Comparison of ENCODE assay signal across 1 cellular context in the genomic region with DNA sequence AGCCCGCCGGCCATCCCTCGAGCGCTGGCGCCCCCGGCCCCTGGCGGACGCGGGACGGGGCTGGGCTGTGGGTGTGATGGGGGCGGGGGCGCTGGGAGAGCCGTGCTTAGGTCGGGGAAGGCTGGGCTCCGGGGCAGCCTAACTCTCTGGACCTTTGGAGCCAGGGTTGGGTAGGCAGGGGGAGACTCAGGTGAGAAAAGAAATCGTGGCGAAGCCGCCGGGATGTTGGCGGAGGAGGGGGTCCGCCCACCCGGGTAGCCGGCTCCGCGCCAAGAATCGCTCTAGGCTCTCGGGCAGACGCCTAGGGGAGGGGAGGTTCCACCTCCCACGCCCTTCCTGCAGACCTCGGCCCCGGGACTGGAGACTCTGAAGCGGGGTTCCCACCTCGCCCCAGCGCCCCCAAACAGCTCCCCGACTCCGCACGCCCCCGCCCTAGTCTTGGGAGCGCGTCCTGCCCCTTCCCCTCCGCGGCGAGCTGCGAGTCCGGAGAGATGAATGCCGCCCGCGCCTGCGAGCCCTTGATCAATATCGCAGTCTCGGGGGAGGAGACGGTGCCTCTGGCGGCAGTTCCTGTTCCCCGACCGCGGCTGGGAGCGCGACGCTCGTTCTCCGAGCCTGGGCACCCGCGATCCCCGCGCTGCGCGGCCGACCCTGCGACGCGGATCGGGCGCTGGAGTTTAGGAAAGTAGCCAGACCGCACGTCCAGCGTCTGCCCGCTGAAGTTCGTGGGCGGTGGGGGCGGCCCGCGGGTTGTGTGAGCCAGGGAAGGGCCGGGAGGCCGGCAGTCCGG.
TF ChIP-seq lines count a peak whose summit lies in the region.

No MANE protein-coding gene starts in this region.

TF ChIP-seq in K562, 482 proteins besides CTCF, POLR2A, EP300 and RAD21 (continued from another document and continues in another):
- TF ChIP-seq, protein P1, sequence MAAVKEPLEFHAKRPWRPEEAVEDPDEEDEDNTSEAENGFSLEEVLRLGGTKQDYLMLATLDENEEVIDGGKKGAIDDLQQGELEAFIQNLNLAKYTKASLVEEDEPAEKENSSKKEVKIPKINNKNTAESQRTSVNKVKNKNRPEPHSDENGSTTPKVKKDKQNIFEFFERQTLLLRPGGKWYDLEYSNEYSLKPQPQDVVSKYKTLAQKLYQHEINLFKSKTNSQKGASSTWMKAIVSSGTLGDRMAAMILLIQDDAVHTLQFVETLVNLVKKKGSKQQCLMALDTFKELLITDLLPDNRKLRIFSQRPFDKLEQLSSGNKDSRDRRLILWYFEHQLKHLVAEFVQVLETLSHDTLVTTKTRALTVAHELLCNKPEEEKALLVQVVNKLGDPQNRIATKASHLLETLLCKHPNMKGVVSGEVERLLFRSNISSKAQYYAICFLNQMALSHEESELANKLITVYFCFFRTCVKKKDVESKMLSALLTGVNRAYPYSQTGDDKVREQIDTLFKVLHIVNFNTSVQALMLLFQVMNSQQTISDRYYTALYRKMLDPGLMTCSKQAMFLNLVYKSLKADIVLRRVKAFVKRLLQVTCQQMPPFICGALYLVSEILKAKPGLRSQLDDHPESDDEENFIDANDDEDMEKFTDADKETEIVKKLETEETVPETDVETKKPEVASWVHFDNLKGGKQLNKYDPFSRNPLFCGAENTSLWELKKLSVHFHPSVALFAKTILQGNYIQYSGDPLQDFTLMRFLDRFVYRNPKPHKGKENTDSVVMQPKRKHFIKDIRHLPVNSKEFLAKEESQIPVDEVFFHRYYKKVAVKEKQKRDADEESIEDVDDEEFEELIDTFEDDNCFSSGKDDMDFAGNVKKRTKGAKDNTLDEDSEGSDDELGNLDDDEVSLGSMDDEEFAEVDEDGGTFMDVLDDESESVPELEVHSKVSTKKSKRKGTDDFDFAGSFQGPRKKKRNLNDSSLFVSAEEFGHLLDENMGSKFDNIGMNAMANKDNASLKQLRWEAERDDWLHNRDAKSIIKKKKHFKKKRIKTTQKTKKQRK (IDR thresholded peaks at IDR 0.05; ENCODE audit: borderline replicate concordance, low read depth, low read length), result no peak
- TF ChIP-seq ZNF253 (CRISPR knock-in tag; conservative IDR thresholded peaks at IDR 0.05) (no peak), TCF7 (IDR thresholded peaks at IDR 0.05; ENCODE audit: borderline replicate concordance) (no peak), MYNN (IDR thresholded peaks at IDR 0.05) (no peak), MYNN (CRISPR knock-in tag; IDR thresholded peaks at IDR 0.05) (no peak), EGR1 (conservative IDR thresholded peaks at IDR 0.05) (peak; percentile 75), NFYB (IDR thresholded peaks at IDR 0.05; ENCODE audit: extremely low read depth, insufficient read length) (no peak), RBM17 (IDR thresholded peaks at IDR 0.05; ENCODE audit: borderline replicate concordance, low read depth, low read length) (no peak), ZBTB7A (IDR thresholded peaks at IDR 0.05; ENCODE audit: borderline replicate concordance, control insufficient read depth, low read depth, low read length) (no peak), FOXJ2 (tag; IDR thresholded peaks at IDR 0.05) (no peak), ZNF780A (CRISPR knock-in tag; IDR thresholded peaks at IDR 0.05) (no peak), ZNF644 (tag; IDR thresholded peaks at IDR 0.05; ENCODE audit: low read depth) (no peak), ZNF12 (CRISPR knock-in tag; IDR thresholded peaks at IDR 0.05) (no peak), GATA2 (CRISPR knock-in tag; IDR thresholded peaks at IDR 0.05) (peak; percentile 86), IFI16 (CRISPR knock-in tag; IDR thresholded peaks at IDR 0.05) (no peak), PCBP2 (IDR thresholded peaks at IDR 0.05; ENCODE audit: low read depth, low read length, poor library complexity, severe bottlenecking) (no peak), ZNF143 (CRISPR knock-in tag; IDR thresholded peaks at IDR 0.05) (no peak)
- TF ChIP-seq, protein P2, sequence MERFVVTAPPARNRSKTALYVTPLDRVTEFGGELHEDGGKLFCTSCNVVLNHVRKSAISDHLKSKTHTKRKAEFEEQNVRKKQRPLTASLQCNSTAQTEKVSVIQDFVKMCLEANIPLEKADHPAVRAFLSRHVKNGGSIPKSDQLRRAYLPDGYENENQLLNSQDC (CRISPR knock-in tag; IDR thresholded peaks at IDR 0.05), result no peak
- TF ChIP-seq, protein P3, sequence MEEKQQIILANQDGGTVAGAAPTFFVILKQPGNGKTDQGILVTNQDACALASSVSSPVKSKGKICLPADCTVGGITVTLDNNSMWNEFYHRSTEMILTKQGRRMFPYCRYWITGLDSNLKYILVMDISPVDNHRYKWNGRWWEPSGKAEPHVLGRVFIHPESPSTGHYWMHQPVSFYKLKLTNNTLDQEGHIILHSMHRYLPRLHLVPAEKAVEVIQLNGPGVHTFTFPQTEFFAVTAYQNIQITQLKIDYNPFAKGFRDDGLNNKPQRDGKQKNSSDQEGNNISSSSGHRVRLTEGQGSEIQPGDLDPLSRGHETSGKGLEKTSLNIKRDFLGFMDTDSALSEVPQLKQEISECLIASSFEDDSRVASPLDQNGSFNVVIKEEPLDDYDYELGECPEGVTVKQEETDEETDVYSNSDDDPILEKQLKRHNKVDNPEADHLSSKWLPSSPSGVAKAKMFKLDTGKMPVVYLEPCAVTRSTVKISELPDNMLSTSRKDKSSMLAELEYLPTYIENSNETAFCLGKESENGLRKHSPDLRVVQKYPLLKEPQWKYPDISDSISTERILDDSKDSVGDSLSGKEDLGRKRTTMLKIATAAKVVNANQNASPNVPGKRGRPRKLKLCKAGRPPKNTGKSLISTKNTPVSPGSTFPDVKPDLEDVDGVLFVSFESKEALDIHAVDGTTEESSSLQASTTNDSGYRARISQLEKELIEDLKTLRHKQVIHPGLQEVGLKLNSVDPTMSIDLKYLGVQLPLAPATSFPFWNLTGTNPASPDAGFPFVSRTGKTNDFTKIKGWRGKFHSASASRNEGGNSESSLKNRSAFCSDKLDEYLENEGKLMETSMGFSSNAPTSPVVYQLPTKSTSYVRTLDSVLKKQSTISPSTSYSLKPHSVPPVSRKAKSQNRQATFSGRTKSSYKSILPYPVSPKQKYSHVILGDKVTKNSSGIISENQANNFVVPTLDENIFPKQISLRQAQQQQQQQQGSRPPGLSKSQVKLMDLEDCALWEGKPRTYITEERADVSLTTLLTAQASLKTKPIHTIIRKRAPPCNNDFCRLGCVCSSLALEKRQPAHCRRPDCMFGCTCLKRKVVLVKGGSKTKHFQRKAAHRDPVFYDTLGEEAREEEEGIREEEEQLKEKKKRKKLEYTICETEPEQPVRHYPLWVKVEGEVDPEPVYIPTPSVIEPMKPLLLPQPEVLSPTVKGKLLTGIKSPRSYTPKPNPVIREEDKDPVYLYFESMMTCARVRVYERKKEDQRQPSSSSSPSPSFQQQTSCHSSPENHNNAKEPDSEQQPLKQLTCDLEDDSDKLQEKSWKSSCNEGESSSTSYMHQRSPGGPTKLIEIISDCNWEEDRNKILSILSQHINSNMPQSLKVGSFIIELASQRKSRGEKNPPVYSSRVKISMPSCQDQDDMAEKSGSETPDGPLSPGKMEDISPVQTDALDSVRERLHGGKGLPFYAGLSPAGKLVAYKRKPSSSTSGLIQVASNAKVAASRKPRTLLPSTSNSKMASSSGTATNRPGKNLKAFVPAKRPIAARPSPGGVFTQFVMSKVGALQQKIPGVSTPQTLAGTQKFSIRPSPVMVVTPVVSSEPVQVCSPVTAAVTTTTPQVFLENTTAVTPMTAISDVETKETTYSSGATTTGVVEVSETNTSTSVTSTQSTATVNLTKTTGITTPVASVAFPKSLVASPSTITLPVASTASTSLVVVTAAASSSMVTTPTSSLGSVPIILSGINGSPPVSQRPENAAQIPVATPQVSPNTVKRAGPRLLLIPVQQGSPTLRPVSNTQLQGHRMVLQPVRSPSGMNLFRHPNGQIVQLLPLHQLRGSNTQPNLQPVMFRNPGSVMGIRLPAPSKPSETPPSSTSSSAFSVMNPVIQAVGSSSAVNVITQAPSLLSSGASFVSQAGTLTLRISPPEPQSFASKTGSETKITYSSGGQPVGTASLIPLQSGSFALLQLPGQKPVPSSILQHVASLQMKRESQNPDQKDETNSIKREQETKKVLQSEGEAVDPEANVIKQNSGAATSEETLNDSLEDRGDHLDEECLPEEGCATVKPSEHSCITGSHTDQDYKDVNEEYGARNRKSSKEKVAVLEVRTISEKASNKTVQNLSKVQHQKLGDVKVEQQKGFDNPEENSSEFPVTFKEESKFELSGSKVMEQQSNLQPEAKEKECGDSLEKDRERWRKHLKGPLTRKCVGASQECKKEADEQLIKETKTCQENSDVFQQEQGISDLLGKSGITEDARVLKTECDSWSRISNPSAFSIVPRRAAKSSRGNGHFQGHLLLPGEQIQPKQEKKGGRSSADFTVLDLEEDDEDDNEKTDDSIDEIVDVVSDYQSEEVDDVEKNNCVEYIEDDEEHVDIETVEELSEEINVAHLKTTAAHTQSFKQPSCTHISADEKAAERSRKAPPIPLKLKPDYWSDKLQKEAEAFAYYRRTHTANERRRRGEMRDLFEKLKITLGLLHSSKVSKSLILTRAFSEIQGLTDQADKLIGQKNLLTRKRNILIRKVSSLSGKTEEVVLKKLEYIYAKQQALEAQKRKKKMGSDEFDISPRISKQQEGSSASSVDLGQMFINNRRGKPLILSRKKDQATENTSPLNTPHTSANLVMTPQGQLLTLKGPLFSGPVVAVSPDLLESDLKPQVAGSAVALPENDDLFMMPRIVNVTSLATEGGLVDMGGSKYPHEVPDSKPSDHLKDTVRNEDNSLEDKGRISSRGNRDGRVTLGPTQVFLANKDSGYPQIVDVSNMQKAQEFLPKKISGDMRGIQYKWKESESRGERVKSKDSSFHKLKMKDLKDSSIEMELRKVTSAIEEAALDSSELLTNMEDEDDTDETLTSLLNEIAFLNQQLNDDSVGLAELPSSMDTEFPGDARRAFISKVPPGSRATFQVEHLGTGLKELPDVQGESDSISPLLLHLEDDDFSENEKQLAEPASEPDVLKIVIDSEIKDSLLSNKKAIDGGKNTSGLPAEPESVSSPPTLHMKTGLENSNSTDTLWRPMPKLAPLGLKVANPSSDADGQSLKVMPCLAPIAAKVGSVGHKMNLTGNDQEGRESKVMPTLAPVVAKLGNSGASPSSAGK (IDR thresholded peaks at IDR 0.05), result peak; percentile 41; the same call in 1 of the 2 replicates
- TF ChIP-seq, protein P4, sequence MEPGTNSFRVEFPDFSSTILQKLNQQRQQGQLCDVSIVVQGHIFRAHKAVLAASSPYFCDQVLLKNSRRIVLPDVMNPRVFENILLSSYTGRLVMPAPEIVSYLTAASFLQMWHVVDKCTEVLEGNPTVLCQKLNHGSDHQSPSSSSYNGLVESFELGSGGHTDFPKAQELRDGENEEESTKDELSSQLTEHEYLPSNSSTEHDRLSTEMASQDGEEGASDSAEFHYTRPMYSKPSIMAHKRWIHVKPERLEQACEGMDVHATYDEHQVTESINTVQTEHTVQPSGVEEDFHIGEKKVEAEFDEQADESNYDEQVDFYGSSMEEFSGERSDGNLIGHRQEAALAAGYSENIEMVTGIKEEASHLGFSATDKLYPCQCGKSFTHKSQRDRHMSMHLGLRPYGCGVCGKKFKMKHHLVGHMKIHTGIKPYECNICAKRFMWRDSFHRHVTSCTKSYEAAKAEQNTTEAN (CRISPR knock-in tag; IDR thresholded peaks at IDR 0.05), result no peak
- TF ChIP-seq, protein P5, sequence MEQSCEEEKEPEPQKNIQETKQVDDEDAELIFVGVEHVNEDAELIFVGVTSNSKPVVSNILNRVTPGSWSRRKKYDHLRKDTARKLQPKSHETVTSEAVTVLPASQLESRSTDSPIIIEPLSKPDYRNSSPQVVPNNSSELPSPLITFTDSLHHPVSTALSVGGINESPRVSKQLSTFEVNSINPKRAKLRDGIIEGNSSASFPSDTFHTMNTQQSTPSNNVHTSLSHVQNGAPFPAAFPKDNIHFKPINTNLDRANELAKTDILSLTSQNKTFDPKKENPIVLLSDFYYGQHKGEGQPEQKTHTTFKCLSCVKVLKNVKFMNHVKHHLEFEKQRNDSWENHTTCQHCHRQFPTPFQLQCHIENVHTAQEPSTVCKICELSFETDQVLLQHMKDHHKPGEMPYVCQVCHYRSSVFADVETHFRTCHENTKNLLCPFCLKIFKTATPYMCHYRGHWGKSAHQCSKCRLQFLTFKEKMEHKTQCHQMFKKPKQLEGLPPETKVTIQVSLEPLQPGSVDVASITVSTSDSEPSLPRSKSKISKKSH (CRISPR knock-in tag; IDR thresholded peaks at IDR 0.05), result no peak
- TF ChIP-seq, protein P6, sequence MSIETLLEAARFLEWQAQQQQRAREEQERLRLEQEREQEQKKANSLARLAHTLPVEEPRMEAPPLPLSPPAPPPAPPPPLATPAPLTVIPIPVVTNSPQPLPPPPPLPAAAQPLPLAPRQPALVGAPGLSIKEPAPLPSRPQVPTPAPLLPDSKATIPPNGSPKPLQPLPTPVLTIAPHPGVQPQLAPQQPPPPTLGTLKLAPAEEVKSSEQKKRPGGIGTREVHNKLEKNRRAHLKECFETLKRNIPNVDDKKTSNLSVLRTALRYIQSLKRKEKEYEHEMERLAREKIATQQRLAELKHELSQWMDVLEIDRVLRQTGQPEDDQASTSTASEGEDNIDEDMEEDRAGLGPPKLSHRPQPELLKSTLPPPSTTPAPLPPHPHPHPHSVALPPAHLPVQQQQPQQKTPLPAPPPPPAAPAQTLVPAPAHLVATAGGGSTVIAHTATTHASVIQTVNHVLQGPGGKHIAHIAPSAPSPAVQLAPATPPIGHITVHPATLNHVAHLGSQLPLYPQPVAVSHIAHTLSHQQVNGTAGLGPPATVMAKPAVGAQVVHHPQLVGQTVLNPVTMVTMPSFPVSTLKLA (conservative IDR thresholded peaks at IDR 0.05), result no peak
- TF ChIP-seq, protein P7, sequence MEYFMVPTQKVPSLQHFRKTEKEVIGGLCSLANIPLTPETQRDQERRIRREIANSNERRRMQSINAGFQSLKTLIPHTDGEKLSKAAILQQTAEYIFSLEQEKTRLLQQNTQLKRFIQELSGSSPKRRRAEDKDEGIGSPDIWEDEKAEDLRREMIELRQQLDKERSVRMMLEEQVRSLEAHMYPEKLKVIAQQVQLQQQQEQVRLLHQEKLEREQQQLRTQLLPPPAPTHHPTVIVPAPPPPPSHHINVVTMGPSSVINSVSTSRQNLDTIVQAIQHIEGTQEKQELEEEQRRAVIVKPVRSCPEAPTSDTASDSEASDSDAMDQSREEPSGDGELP (CRISPR knock-in tag; IDR thresholded peaks at IDR 0.05; ENCODE audit: borderline replicate concordance), result peak; percentile 14; the same call in 1 of the 2 replicates
